Comparison of ENCODE assay signal across 9 cellular contexts in the genomic region with DNA sequence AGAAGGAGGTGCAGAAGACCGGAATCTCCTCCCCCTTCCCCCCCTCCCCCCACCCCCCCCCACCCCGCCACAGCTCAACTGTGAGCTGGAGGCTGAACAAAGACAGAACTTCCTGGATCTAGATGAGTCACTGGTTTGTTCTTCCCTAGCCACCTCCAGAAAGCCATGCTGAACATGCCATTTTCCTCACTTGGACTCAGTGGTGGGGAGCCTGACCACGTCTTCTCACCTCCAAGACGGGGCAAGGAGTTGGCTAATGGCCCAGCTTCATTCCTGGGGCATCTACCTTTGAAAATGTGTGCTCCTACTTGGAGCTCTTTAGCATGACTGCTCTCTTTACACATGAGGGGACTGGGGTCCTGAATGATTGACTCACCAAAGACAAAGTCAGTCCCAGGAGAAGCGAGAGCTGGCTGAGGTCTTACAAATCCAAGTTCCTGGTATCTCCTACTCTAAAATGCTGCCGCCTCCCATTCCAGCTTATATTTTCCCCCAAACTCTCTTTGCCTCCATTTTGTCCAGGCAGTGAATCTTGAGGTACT. TPM values are rescaled to one million over a fixed set of nuclear protein-coding genes. Genes with fewer than 3 reads are reported as not detected.
A peak's percentile ranks its signal among the peaks of the same experiment; 100 is the strongest.
DNase-seq lines count a peak whose midpoint lies in the region; ATAC-seq and TF ChIP-seq lines count a peak whose summit lies in the region.
"Had no signal": no experiment of that assay in that cellular context is flagged by ENCODE, and none has a peak within 500 bp of the region (broad histone marks: within the 10 kb centered on the region; RNA-seq: fewer than 3 reads in every experiment).

No MANE protein-coding gene starts in this region.

- 50 to 53% methylated on average over 6 of the region's 6 CpGs for whole genome bisulfite sequencing in heart right ventricle, 2 donors

- H3K4me3 ChIP-seq in heart right ventricle: no peak overlapping the region

- peak overlapping the region in 3 of 10 donors; percentile 5 to 88 (median 42) for H3K27ac ChIP-seq in heart right ventricle

- H3K27me3 ChIP-seq in heart right ventricle: no peaks in the 10 kb centered on the region

- TF ChIP-seq CTCF in heart right ventricle (IDR thresholded peaks at IDR 0.05) (no peak), GM10266 (IDR thresholded peaks at IDR 0.05; ENCODE audit: control insufficient read depth, insufficient read depth, low read depth, missing control alignments) (no peak)

- no peaks in the 10 kb centered on the region for H3K9me3 ChIP-seq in heart right ventricle

- peaks cover 0 to 45% (median 10%) of the 10 kb centered on the region in 9 donors for H3K4me1 ChIP-seq in heart right ventricle

- DNase-seq in heart right ventricle: no peak
- DNase-seq in Right ventricle myocardium superior: no peak
- peak; percentile 47 for DNase-seq in SIG-M5 (lab: John Stamatoyannopoulos, UW)
- no peak for DNase-seq in left ventricle myocardium superior
- no peak for DNase-seq in GM10266 (ENCODE audit: extremely low spot score)
- DNase-seq in occipital lobe (lab: John Stamatoyannopoulos, UW): no peak
- DNase-seq in NCI-H748 treated with DMSO at 0.1 percent for 48 hours (lab: John Stamatoyannopoulos, UW): no peak
- DNase-seq: NCI-H1436 had no signal

- ATAC-seq in heart right ventricle (peak in 6 of 8 donors; percentile 39 to 75 (median 62)), Right ventricle myocardium superior (ENCODE audit: poor library complexity) (no peak), left ventricle myocardium superior (peak; percentile 44), GM21576 (IDR thresholded peaks at IDR 0.05; ENCODE audit: unreplicated experiment) (no peak)

- H3K36me3 ChIP-seq in heart right ventricle: no peaks in the 10 kb centered on the region

- intact Hi-C loops in heart right ventricle (cut with DNase I) (no loop called here), Right ventricle myocardium superior (cut with DNase I) (no loop called here), left ventricle myocardium superior (cut with micrococcal nuclease) (no loop called here)

RNA-seq across cellular contexts. Expression of a gene that starts 22.6 kb away (rescaled TPM):
- total RNA-seq in heart right ventricle (1 to 10 TPM; 3.0 to 5.7 (median 5.0) TPM), Right ventricle myocardium superior (4.1 TPM), left ventricle myocardium superior (4.8 TPM), occipital lobe (0.78 TPM)
- 1 to 10 TPM; 1.0 to 1.9 TPM for polyA plus RNA-seq in heart right ventricle

Comparison
In these comparisons a context has a peak if more than half of its experiments do, and no peak if none do; other contexts are left out.
1. ATAC-seq: peak in heart right ventricle (6 of 8) and left ventricle myocardium superior (single experiment); none in Right ventricle myocardium superior (single experiment) and GM21576 (single experiment).